In genomic region chr20:62065669-62066338, GRCh38 we compare ENCODE assay signal across 1 cellular context.
TF ChIP-seq lines count a peak whose summit lies in the region.

A gene with protein sequence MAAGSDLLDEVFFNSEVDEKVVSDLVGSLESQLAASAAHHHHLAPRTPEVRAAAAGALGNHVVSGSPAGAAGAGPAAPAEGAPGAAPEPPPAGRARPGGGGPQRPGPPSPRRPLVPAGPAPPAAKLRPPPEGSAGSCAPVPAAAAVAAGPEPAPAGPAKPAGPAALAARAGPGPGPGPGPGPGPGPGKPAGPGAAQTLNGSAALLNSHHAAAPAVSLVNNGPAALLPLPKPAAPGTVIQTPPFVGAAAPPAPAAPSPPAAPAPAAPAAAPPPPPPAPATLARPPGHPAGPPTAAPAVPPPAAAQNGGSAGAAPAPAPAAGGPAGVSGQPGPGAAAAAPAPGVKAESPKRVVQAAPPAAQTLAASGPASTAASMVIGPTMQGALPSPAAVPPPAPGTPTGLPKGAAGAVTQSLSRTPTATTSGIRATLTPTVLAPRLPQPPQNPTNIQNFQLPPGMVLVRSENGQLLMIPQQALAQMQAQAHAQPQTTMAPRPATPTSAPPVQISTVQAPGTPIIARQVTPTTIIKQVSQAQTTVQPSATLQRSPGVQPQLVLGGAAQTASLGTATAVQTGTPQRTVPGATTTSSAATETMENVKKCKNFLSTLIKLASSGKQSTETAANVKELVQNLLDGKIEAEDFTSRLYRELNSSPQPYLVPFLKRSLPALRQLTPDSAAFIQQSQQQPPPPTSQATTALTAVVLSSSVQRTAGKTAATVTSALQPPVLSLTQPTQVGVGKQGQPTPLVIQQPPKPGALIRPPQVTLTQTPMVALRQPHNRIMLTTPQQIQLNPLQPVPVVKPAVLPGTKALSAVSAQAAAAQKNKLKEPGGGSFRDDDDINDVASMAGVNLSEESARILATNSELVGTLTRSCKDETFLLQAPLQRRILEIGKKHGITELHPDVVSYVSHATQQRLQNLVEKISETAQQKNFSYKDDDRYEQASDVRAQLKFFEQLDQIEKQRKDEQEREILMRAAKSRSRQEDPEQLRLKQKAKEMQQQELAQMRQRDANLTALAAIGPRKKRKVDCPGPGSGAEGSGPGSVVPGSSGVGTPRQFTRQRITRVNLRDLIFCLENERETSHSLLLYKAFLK (minus strand): TSS chr20:62065881. CDS start chr20:62065810, 71 bp downstream.

TF ChIP-seq in GM12878, 131 proteins besides CTCF, POLR2A, EP300 and RAD21 (continued from another document):
- TF ChIP-seq TCF12 (IDR thresholded peaks at IDR 0.05; ENCODE audit: low read depth, low read length) (peak; percentile 71; the same call in 1 of the 2 replicates), NFXL1 (IDR thresholded peaks at IDR 0.05; ENCODE audit: borderline replicate concordance) (no peak), RUNX3 (IDR thresholded peaks at IDR 0.05; ENCODE audit: low read length) (no peak), YY1 (IDR thresholded peaks at IDR 0.05; ENCODE audit: low read depth, low read length) (peak; percentile 96), DPF2 (IDR thresholded peaks at IDR 0.05) (no peak), MTA3 (IDR thresholded peaks at IDR 0.05; ENCODE audit: borderline replicate concordance, low read length) (no peak), HDAC2 (IDR thresholded peaks at IDR 0.05) (no peak), ZNF622 (IDR thresholded peaks at IDR 0.05) (no peak), NFYA (IDR thresholded peaks at IDR 0.05; ENCODE audit: borderline replicate concordance, low read depth, low read length) (no peak), BMI1 (IDR thresholded peaks at IDR 0.05; ENCODE audit: borderline replicate concordance) (no peak), FOXM1 (IDR thresholded peaks at IDR 0.05; ENCODE audit: low read depth, low read length) (no peak), NR2C2 (IDR thresholded peaks at IDR 0.05; ENCODE audit: borderline replicate concordance, control insufficient read depth, insufficient read length, low read depth) (no peak), ZBED1 (IDR thresholded peaks at IDR 0.05; ENCODE audit: borderline replicate concordance) (no peak), NBN (IDR thresholded peaks at IDR 0.05) (no peak), WRNIP1 (IDR thresholded peaks at IDR 0.05; ENCODE audit: borderline replicate concordance, low read depth, low read length) (no peak), MXI1 (IDR thresholded peaks at IDR 0.05; ENCODE audit: low read depth, low read length) (no peak), BCLAF1 (IDR thresholded peaks at IDR 0.05) (no peak), CEBPB (IDR thresholded peaks at IDR 0.05; ENCODE audit: borderline replicate concordance in 1 of 2, low read depth in 2 of 2, low read length in 2 of 2) (no peak), NR2C1 (IDR thresholded peaks at IDR 0.05) (no peak), ZNF24 (IDR thresholded peaks at IDR 0.05) (no peak), IKZF2 (IDR thresholded peaks at IDR 0.05) (no peak), CREM (IDR thresholded peaks at IDR 0.05; ENCODE audit: low read depth) (no peak)
- TF ChIP-seq, protein P1, sequence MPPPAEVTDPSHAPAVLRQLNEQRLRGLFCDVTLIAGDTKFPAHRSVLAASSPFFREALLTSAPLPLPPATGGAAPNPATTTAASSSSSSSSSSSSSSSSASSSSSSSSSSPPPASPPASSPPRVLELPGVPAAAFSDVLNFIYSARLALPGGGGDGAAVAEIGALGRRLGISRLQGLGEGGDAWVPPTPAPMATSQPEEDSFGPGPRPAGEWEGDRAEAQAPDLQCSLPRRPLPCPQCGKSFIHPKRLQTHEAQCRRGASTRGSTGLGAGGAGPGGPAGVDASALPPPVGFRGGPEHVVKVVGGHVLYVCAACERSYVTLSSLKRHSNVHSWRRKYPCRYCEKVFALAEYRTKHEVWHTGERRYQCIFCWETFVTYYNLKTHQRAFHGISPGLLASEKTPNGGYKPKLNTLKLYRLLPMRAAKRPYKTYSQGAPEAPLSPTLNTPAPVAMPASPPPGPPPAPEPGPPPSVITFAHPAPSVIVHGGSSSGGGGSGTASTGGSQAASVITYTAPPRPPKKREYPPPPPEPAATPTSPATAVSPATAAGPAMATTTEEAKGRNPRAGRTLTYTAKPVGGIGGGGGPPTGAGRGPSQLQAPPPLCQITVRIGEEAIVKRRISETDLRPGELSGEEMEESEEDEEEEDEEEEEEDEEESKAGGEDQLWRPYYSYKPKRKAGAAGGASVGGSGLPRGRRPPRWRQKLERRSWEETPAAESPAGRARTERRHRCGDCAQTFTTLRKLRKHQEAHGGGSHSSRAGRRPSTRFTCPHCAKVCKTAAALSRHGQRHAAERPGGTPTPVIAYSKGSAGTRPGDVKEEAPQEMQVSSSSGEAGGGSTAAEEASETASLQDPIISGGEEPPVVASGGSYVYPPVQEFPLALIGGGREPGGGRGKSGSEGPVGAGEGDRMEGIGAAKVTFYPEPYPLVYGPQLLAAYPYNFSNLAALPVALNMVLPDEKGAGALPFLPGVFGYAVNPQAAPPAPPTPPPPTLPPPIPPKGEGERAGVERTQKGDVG (CRISPR knock-in tag; IDR thresholded peaks at IDR 0.05), result no peak
- TF ChIP-seq, protein P2, sequence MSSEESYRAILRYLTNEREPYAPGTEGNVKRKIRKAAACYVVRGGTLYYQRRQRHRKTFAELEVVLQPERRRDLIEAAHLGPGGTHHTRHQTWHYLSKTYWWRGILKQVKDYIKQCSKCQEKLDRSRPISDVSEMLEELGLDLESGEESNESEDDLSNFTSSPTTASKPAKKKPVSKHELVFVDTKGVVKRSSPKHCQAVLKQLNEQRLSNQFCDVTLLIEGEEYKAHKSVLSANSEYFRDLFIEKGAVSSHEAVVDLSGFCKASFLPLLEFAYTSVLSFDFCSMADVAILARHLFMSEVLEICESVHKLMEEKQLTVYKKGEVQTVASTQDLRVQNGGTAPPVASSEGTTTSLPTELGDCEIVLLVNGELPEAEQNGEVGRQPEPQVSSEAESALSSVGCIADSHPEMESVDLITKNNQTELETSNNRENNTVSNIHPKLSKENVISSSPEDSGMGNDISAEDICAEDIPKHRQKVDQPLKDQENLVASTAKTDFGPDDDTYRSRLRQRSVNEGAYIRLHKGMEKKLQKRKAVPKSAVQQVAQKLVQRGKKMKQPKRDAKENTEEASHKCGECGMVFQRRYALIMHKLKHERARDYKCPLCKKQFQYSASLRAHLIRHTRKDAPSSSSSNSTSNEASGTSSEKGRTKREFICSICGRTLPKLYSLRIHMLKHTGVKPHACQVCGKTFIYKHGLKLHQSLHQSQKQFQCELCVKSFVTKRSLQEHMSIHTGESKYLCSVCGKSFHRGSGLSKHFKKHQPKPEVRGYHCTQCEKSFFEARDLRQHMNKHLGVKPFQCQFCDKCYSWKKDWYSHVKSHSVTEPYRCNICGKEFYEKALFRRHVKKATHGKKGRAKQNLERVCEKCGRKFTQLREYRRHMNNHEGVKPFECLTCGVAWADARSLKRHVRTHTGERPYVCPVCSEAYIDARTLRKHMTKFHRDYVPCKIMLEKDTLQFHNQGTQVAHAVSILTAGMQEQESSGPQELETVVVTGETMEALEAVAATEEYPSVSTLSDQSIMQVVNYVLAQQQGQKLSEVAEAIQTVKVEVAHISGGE (CRISPR knock-in tag; IDR thresholded peaks at IDR 0.05), result peak; percentile 48; the same call in 1 of the 2 replicates
- TF ChIP-seq, protein P3, sequence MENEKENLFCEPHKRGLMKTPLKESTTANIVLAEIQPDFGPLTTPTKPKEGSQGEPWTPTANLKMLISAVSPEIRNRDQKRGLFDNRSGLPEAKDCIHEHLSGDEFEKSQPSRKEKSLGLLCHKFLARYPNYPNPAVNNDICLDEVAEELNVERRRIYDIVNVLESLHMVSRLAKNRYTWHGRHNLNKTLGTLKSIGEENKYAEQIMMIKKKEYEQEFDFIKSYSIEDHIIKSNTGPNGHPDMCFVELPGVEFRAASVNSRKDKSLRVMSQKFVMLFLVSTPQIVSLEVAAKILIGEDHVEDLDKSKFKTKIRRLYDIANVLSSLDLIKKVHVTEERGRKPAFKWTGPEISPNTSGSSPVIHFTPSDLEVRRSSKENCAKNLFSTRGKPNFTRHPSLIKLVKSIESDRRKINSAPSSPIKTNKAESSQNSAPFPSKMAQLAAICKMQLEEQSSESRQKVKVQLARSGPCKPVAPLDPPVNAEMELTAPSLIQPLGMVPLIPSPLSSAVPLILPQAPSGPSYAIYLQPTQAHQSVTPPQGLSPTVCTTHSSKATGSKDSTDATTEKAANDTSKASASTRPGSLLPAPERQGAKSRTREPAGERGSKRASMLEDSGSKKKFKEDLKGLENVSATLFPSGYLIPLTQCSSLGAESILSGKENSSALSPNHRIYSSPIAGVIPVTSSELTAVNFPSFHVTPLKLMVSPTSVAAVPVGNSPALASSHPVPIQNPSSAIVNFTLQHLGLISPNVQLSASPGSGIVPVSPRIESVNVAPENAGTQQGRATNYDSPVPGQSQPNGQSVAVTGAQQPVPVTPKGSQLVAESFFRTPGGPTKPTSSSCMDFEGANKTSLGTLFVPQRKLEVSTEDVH (IDR thresholded peaks at IDR 0.05; ENCODE audit: low read depth, partially characterized antibody), result no peak
